In the genomic region with DNA sequence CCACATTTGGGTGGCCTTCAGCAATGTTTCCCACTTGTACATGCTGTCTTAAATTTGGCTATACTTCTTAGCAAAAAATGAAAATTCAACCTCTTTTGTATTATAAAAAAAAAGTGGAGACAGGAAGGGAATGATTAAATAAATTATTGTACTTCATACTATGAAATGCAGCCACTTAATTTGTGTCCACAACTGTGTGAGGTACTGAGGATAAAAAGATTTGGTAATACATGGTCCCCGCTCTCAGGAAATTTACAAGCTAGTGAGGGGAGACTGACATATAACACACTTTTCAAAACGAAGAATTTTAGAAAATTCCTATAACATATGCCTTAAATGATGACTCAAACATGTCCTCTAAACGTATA, we compare ENCODE assay signal across 1 cellular context.
TF ChIP-seq lines count a peak whose summit lies in the region.

No MANE protein-coding gene starts in this region.

TF ChIP-seq in IMR-90, 13 proteins besides CTCF, POLR2A, EP300 and RAD21 (continued from another document):
- TF ChIP-seq, protein P1, sequence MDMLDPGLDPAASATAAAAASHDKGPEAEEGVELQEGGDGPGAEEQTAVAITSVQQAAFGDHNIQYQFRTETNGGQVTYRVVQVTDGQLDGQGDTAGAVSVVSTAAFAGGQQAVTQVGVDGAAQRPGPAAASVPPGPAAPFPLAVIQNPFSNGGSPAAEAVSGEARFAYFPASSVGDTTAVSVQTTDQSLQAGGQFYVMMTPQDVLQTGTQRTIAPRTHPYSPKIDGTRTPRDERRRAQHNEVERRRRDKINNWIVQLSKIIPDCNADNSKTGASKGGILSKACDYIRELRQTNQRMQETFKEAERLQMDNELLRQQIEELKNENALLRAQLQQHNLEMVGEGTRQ (IDR thresholded peaks at IDR 0.05; ENCODE audit: low read depth, low read length) = no peak
- TF ChIP-seq NFE2L2 (IDR thresholded peaks at IDR 0.05; ENCODE audit: low read depth, low read length) (no peak), CHD1 (IDR thresholded peaks at IDR 0.05; ENCODE audit: low read depth, low read length) (no peak), MAFK (IDR thresholded peaks at IDR 0.05; ENCODE audit: low read depth, low read length) (no peak), SMC3 (IDR thresholded peaks at IDR 0.05; ENCODE audit: low read depth, low read length) (no peak), FOS (IDR thresholded peaks at IDR 0.05; ENCODE audit: low read depth, low read length) (no peak), BHLHE40 (IDR thresholded peaks at IDR 0.05; ENCODE audit: low read depth, low read length) (no peak), MAZ (IDR thresholded peaks at IDR 0.05; ENCODE audit: borderline replicate concordance, low read depth, low read length) (no peak), RFX5 (IDR thresholded peaks at IDR 0.05; ENCODE audit: low read depth, low read length) (no peak), RCOR1 (IDR thresholded peaks at IDR 0.05; ENCODE audit: insufficient replicate concordance, low read length) (no peak)
